ENCODE assay signal across 1 cellular context in the genomic region with DNA sequence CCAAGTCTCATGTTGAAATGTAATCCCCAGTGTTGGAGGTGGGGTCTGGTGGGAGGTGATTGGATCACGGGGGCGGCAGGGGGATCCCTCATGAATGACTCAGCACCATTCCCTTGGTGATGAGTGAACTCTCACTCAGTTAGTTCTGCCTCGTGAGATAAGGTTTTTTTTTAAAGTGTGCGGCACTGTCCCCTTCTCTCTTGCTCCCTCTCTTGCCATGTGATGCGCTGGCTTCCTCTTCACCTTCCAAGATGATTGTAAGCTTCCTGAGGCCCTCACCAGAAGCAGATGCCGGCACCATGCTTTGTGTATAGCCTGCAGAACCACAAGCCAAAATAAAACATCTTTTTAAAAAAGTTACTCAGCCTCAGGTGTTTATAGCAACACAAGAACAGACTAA.
TF ChIP-seq lines count a peak whose summit lies in the region.

No MANE protein-coding gene starts in this region.

TF ChIP-seq in IMR-90, 13 proteins besides CTCF, POLR2A, EP300 and RAD21:
- TF ChIP-seq MXI1 (IDR thresholded peaks at IDR 0.05; ENCODE audit: borderline replicate concordance, low read depth, low read length) (no peak), NFE2L2 (IDR thresholded peaks at IDR 0.05; ENCODE audit: low read depth, low read length) (0 out of 2 replicates have a peak, but pooled peaks have one; percentile 39), MAFK (IDR thresholded peaks at IDR 0.05; ENCODE audit: low read depth, low read length) (no peak), RFX5 (IDR thresholded peaks at IDR 0.05; ENCODE audit: low read depth, low read length) (no peak), CHD1 (IDR thresholded peaks at IDR 0.05; ENCODE audit: low read depth, low read length) (no peak)
- TF ChIP-seq, protein P1, sequence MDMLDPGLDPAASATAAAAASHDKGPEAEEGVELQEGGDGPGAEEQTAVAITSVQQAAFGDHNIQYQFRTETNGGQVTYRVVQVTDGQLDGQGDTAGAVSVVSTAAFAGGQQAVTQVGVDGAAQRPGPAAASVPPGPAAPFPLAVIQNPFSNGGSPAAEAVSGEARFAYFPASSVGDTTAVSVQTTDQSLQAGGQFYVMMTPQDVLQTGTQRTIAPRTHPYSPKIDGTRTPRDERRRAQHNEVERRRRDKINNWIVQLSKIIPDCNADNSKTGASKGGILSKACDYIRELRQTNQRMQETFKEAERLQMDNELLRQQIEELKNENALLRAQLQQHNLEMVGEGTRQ (IDR thresholded peaks at IDR 0.05; ENCODE audit: low read depth, low read length) = no peak
